ENCODE assay signal across 8 cellular contexts in the genomic region with DNA sequence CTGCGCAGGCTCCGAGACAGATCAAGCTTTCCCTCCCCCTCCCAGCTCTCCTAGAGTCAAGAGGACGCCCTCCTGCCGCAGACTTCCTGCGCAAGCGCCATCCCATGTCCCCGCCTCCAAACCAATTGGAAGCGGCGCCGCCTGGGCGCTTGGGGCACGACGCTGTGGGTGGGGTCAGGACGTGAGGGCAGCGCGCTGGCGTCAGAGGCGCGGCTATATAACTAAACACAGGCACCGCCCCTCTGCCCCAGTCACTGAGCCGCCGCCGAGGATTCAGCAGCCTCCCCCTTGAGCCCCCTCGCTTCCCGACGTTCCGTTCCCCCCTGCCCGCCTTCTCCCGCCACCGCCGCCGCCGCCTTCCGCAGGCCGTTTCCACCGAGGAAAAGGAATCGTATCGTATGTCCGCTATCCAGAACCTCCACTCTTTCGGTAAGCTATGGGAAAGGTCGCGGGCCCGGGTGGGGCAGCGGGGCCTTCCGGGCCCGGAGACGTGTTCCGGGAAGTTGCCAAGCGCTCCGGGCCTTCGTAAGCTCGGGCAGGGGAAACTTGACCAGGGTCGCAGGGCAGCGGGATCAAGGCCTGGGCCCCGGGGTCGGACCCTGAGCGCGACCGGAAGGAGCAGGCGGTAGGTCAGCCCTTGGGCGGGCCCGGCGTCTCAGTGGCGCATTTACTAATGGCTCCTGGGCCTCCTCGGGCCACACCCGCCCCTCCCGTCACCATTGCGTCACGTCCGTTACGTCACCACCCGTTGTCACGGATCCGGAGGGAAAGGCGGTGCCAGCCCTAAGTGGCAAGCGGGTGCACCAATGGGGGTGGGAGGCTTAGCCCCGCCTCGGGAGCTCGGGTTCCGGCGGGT. TPM values are rescaled to one million over a fixed set of nuclear protein-coding genes. Genes with fewer than 3 reads are reported as not detected.
DNase-seq lines count a peak whose midpoint lies in the region; ATAC-seq, FAIRE-seq and TF ChIP-seq lines count a peak whose summit lies in the region.

A gene (plus strand): TSS at position 245 of the 856 bp plus-strand sequence. CDS start 154 bp downstream, at position 399.

- H3K27ac ChIP-seq in iPS-20b (ENCODE audit: low read length) (peak within 1 kb of the TSS; percentile 98), small intestine (ENCODE audit: low read depth in 1 of 2, low read length in 1 of 2) (peak within 1 kb of the TSS; percentile 99 to 100)

- POLR2A ChIA-PET in AG04449 (lab: Yijun Ruan, JAX), result interaction anchor here (0.5 to 1.8 kb wide), 38 partner anchors 10 to 1632 kb away, joined by 3 to 43 read pairs (median 4); a partner anchor contains a TSS

- FAIRE-seq in bronchial epithelial cell (lab: Jason Lieb, UNC), result no peak
- no peak for FAIRE-seq in small intestine (lab: Jason Lieb, UNC)

- WGBS in small intestine, 3 donors, result 0 to 1% (median 1%) methylated on average over 62 to 81 of the region's 81 CpGs

- H3K4me1 ChIP-seq in iPS-20b (ENCODE audit: insufficient read depth, low read length), result peaks cover 9% of the 10 kb centered on the region
- H3K4me1 ChIP-seq in small intestine (ENCODE audit: control insufficient read depth in 2 of 2, insufficient read depth in 1 of 2, low read depth in 1 of 2, low read length in 1 of 2), result no peaks in the 10 kb centered on the region

- CTCF ChIA-PET in AG04449 (lab: Yijun Ruan, JAX), result interaction anchor here (0.6 to 2.7 kb wide), 8 partner anchors 9 to 833 kb away, joined by 3 to 13 read pairs (median 6); a partner anchor contains a TSS

- peak within 1 kb of the TSS; percentile 90 for H3K4me3 ChIP-seq in AG04449 (ENCODE audit: low read depth, low read length)
- peak within 1 kb of the TSS; percentile 92 for H3K4me3 ChIP-seq in WI38 (ENCODE audit: low read depth, low read length)
- peak within 1 kb of the TSS; percentile 91 for H3K4me3 ChIP-seq in bronchial epithelial cell (ENCODE audit: low read depth, low read length)
- H3K4me3 ChIP-seq in iPS-20b (ENCODE audit: low read length), result peak within 1 kb of the TSS; percentile 96
- peak within 1 kb of the TSS; percentile 77 to 78 for H3K4me3 ChIP-seq in small intestine (ENCODE audit: low read depth in 1 of 2, low read length in 2 of 2)

- H3K9ac ChIP-seq in iPS-20b (ENCODE audit: low read depth, low read length), result peak within 1 kb of the TSS; percentile 99

- TF ChIP-seq CTCF in AG04449 (IDR thresholded peaks at IDR 0.05; ENCODE audit: insufficient read depth, low read length, missing control alignments) (no peak), WI38 (IDR thresholded peaks at IDR 0.05; ENCODE audit: low read depth, low read length) (no peak), bronchial epithelial cell (IDR thresholded peaks at IDR 0.05; ENCODE audit: insufficient read depth, low read length, severe bottlenecking) (no peak)

- H3K36me3 ChIP-seq in bronchial epithelial cell (ENCODE audit: control insufficient read depth, insufficient read depth, low read length) (peaks cover 11% of the 10 kb centered on the region), iPS-20b (ENCODE audit: insufficient read depth, low read depth, low read length) (peaks cover 45% of the 10 kb centered on the region), small intestine (ENCODE audit: control insufficient read depth in 2 of 2, insufficient read depth in 2 of 2, low read length in 2 of 2) (peaks cover 13 to 30% of the 10 kb centered on the region in 2 donors)

- peak; percentile 70 for ATAC-seq in GM18907 (IDR thresholded peaks at IDR 0.05; ENCODE audit: unreplicated experiment)
- peak; percentile 67 for ATAC-seq in HG03159 (IDR thresholded peaks at IDR 0.05; ENCODE audit: unreplicated experiment)

- no peaks in the 10 kb centered on the region for H3K9me3 ChIP-seq in iPS-20b (ENCODE audit: insufficient read depth, low read depth, low read length)
- H3K9me3 ChIP-seq in small intestine (ENCODE audit: control insufficient read depth, low read depth), result no peaks in the 10 kb centered on the region

- H3K27me3 ChIP-seq in bronchial epithelial cell (ENCODE audit: control insufficient read depth, insufficient read depth, low read length) (no peaks in the 10 kb centered on the region), iPS-20b (ENCODE audit: insufficient read depth, low read length) (no peaks in the 10 kb centered on the region), small intestine (ENCODE audit: control insufficient read depth in 2 of 2, insufficient read depth in 2 of 2, low read length in 2 of 2) (no peaks in the 10 kb centered on the region)

- peak; percentile 97 for DNase-seq in AG04449 (ENCODE audit: low read depth, low spot score)
- DNase-seq in NCI-H2227 treated with DMSO at 0.1 percent for 48 hours (lab: John Stamatoyannopoulos, UW), result peak; percentile 99
- peak; percentile 99 for DNase-seq in bronchial epithelial cell (ENCODE audit: low read depth)
- DNase-seq in small intestine, result peak; percentile 100

RNA-seq across cellular contexts. Expression of the gene that starts here (rescaled TPM):
- 191 and 204 TPM in 2 replicates for total RNA-seq in bronchial epithelial cell
- 100 to 1,000 TPM; 328 to 703 (median 533) TPM for polyA plus RNA-seq in small intestine

Comparison
In these comparisons a context has a peak if more than half of its experiments do, and no peak if none do; other contexts are left out.
1. Peak in every context shown above with its lines: DNase-seq, ATAC-seq, H3K4me3 ChIP-seq and H3K27ac ChIP-seq.